ENCODE assay signal across 18 cellular contexts in genomic region chr5:97854871-97855762, GRCh38.
DNase-seq lines count a peak whose midpoint lies in the region; ATAC-seq, FAIRE-seq and TF ChIP-seq lines count a peak whose summit lies in the region.
"Had no signal": no experiment of that assay in that cellular context is flagged by ENCODE, and none has a peak within 500 bp of the region (broad histone marks: within the 10 kb centered on the region; RNA-seq: fewer than 3 reads in every experiment).

No MANE protein-coding gene starts in this region.

- WGBS in H1 (ENCODE audit: extremely low coverage in 1 of 2, insufficient coverage in 1 of 2, insufficient read length in 1 of 2, insufficient replicate concordance in 2 of 2, low coverage in 1 of 2, low lambda C conversion rate in 2 of 2, missing lambda C conversion rate in 1 of 2), 2 experiments: 92% methylated on average over 9 of the region's 9 CpGs; no CpG with 5 or more reads in 1 of the 2 experiments

- no peaks in the 10 kb centered on the region for H3K23me2 ChIP-seq in H1 (ENCODE audit: low read depth, low read length)

- TF ChIP-seq RAD21 in H1 (IDR thresholded peaks at IDR 0.05 in 1 of 2, conservative IDR thresholded peaks at IDR 0.05 in 1 of 2; ENCODE audit: low read depth in 2 of 2, low read length in 2 of 2): no peak

- H4K91ac ChIP-seq in H1 (replicated peaks; ENCODE audit: insufficient read length, low read length): no peak overlapping the region

- no peaks in the 10 kb centered on the region for H3K36me3 ChIP-seq in A673 (ENCODE audit: insufficient read depth, low read length, poor library complexity, severe bottlenecking)
- no peaks in the 10 kb centered on the region for H3K36me3 ChIP-seq in H1 (ENCODE audit: control insufficient read depth in 2 of 4, insufficient read depth in 4 of 4, low read length in 3 of 4)

- H3K27me3 Mint-ChIP-seq in natural killer cell treated with Interleukin-12 subunit alpha and Interleukin-12 subunit beta and Interleukin-15 and Interleukin-18, amount 100 ng/mL, for 72 hours: no peaks in the 10 kb centered on the region
- H3K27me3 Mint-ChIP-seq: activated CD4-positive, alpha-beta T cell treated with anti-CD3 and anti-CD28 coated beads, Interleukin-2, amount 10 ng/mL, durations not matched to agents 7 days and 5 days; stimulated activated naive CD8-positive, alpha-beta T cell treated with anti-CD3 and anti-CD28 coated beads, Interleukin-15, Interleukin-2, amounts not matched to agents 100 ng/mL and 50 ng/mL, for 24 hours had no signal

- H3K4me1 ChIP-seq in A673 (ENCODE audit: insufficient read depth, low read length, poor library complexity, severe bottlenecking) (no peaks in the 10 kb centered on the region), H1 (replicated peaks in 1 of 4; ENCODE audit: control insufficient read depth in 3 of 4, insufficient read depth in 4 of 4, low read length in 3 of 4) (no peaks in the 10 kb centered on the region)

- H4K5ac ChIP-seq in H1 (ENCODE audit: insufficient read length, low read depth, low read length): no peak overlapping the region

- no peak overlapping the region for H2BK120ac ChIP-seq in H1 (replicated peaks; ENCODE audit: low read depth, low read length)

- H3K4me3 ChIP-seq in A673 (ENCODE audit: low read depth, low read length, poor library complexity, severe bottlenecking) (no peak overlapping the region), H1 (ENCODE audit: extremely low read depth in 1 of 4, insufficient read depth in 2 of 4, low read depth in 3 of 4, low read length in 4 of 4) (no peak overlapping the region)
- H3K4me3 ChIP-seq: skin epidermis had no signal

- no peak overlapping the region for H3K4ac ChIP-seq in H1 (replicated peaks; ENCODE audit: insufficient read length, low read depth, low read length)

- no peak for ATAC-seq in GM21381 (IDR thresholded peaks at IDR 0.05; ENCODE audit: unreplicated experiment)
- no peak for ATAC-seq in natural killer cell treated with Interleukin-12 subunit alpha and Interleukin-12 subunit beta and Interleukin-15 and Interleukin-18, amount 100 ng/mL, for 72 hours

- peak; percentile 47 for DNase-seq in A673 (ENCODE audit: low spot score)
- peak; percentile 32 for DNase-seq in HTR-8/SVneo (ENCODE audit: insufficient read length, low spot score)
- peak in 1 of 2 experiments; percentile 7 for DNase-seq in H1 (ENCODE audit: low read depth in 1 of 2, low spot score in 2 of 2)
- DNase-seq in islet precursor cell: peak; percentile 89
- DNase-seq in DMS79 (lab: John Stamatoyannopoulos, UW): no peak
- DNase-seq in natural killer cell treated with Interleukin-12 subunit alpha and Interleukin-12 subunit beta and Interleukin-15 and Interleukin-18, amount 100 ng/mL, for 72 hours (ENCODE audit: low spot score): no peak
- DNase-seq in NCI-H82 treated with DMSO at 0.1 percent for 48 hours (lab: John Stamatoyannopoulos, UW; ENCODE audit: unreplicated experiment): no peak
- DNase-seq: activated CD4-positive, alpha-beta T cell treated with anti-CD3 and anti-CD28 coated beads, Interleukin-2, amount 10 ng/mL, durations not matched to agents 7 days and 5 days; activated T-cell treated with anti-CD3 and anti-CD28 coated beads, Interleukin-2, amount 50 U/mL, for 1 hour; Caco-2; NCI-H1417 treated with DMSO at 0.1 percent for 48 hours; NCI-H524; nucleus accumbens had no signal

- H3K27ac Mint-ChIP-seq in natural killer cell treated with Interleukin-12 subunit alpha and Interleukin-12 subunit beta and Interleukin-15 and Interleukin-18, amount 100 ng/mL, for 72 hours: no peak overlapping the region
- H3K27ac Mint-ChIP-seq: activated CD4-positive, alpha-beta T cell treated with anti-CD3 and anti-CD28 coated beads, Interleukin-2, amount 10 ng/mL, durations not matched to agents 7 days and 5 days; stimulated activated naive CD8-positive, alpha-beta T cell treated with anti-CD3 and anti-CD28 coated beads, Interleukin-15, Interleukin-2, amounts not matched to agents 100 ng/mL and 50 ng/mL, for 24 hours had no signal

- POLR2A ChIA-PET in A673 (lab: Charles Lee; ENCODE audit: low non-redundant PET) (no interaction called here), H1 (lab: Charles Lee; ENCODE audit: partially characterized antibody) (no interaction called here)

- no peaks in the 10 kb centered on the region for H4K20me1 ChIP-seq in H1 (replicated peaks in 1 of 2; ENCODE audit: control insufficient read depth in 1 of 2, insufficient read depth in 2 of 2, low read length in 2 of 2)

- H2BK5ac ChIP-seq in H1 (ENCODE audit: low read depth, low read length): no peak overlapping the region

- H3K27ac ChIP-seq in A673 (ENCODE audit: low read depth, low read length, poor library complexity, severe bottlenecking) (no peak overlapping the region), H1 (ENCODE audit: low read depth, low read length) (no peak overlapping the region)
- H3K27ac ChIP-seq: epithelial cell of prostate, skin epidermis had no signal

- H3K79me1 ChIP-seq in H1 (ENCODE audit: low read depth, low read length): no peaks in the 10 kb centered on the region

- TF ChIP-seq POLR2A in H1 (IDR thresholded peaks at IDR 0.05; ENCODE audit: control extremely low read depth in 1 of 2, low read depth in 2 of 2, low read length in 2 of 2): no peak

- H3K18ac ChIP-seq in H1 (ENCODE audit: extremely low read depth, low read length): no peak overlapping the region

- H2AFZ ChIP-seq in H1 (ENCODE audit: low read length): peak overlapping the region; percentile 44; the same call in 1 of the 2 replicates

- no peaks in the 10 kb centered on the region for H3K4me1 Mint-ChIP-seq in natural killer cell treated with Interleukin-12 subunit alpha and Interleukin-12 subunit beta and Interleukin-15 and Interleukin-18, amount 100 ng/mL, for 72 hours (ENCODE audit: low read depth in 2 of 2)
- H3K4me1 Mint-ChIP-seq: activated CD4-positive, alpha-beta T cell treated with anti-CD3 and anti-CD28 coated beads, Interleukin-2, amount 10 ng/mL, durations not matched to agents 7 days and 5 days had no signal

- H2BK20ac ChIP-seq in H1 (ENCODE audit: low read length): no peak overlapping the region

- FAIRE-seq in HTR-8/SVneo (lab: Jason Lieb, UNC) (peak; percentile 13), H1 (lab: Jason Lieb, UNC) (no peak)
- FAIRE-seq: colon had no signal

- no peak overlapping the region for H3K23ac ChIP-seq in H1 (ENCODE audit: insufficient read length)

- no peak overlapping the region for H3K56ac ChIP-seq in H1 (replicated peaks; ENCODE audit: insufficient read length, low read depth, low read length)

- no peak overlapping the region for H3K14ac ChIP-seq in H1 (ENCODE audit: insufficient read length)

- H4K8ac ChIP-seq in H1 (ENCODE audit: extremely low read depth, insufficient read depth, low read length): no peak overlapping the region

- no peak overlapping the region for H2BK15ac ChIP-seq in H1 (ENCODE audit: low read length)

- no peak overlapping the region for H3K9ac ChIP-seq in H1 (replicated peaks in 1 of 4; ENCODE audit: extremely low read depth in 1 of 4, low read depth in 3 of 4, low read length in 3 of 4)

- H3K9me3 ChIP-seq in A673 (ENCODE audit: low read depth, low read length, poor library complexity, severe bottlenecking) (peaks cover 3% of the 10 kb centered on the region), H1 (ENCODE audit: insufficient read depth in 2 of 2, low read depth in 1 of 2, low read length in 1 of 2) (no peaks in the 10 kb centered on the region; a peak in 1 of 4 replicates)
- H3K9me3 ChIP-seq: Caco-2 had no signal

- CTCF ChIA-PET in A673 (lab: Charles Lee): interaction anchor here (0.5 kb wide), 1 partner anchor 858 kb away, joined by 3 read pairs; no protein-coding TSS in a partner anchor
- CTCF ChIA-PET in H1 (lab: Charles Lee; ENCODE audit: partially characterized antibody): interaction anchor here (0.6 to 1.6 kb wide), 3 partner anchors 11 to 38 kb away, joined by 3 to 5 read pairs (median 4); no protein-coding TSS in a partner anchor

- no peak overlapping the region for H3K4me2 ChIP-seq in H1 (ENCODE audit: insufficient read depth in 1 of 2, low read depth in 2 of 2, low read length in 2 of 2)

- TF ChIP-seq CTCF in A673 (conservative IDR thresholded peaks at IDR 0.05; ENCODE audit: low read depth, low read length) (no peak), H1 (IDR thresholded peaks at IDR 0.05; ENCODE audit: control extremely low read depth in 1 of 3, insufficient read depth in 1 of 3, low read depth in 1 of 3, low read length in 3 of 3) (no peak)

- intact Hi-C loops in A673 (cut with micrococcal nuclease; ENCODE audit: unreplicated experiment): no loop called here

- H3K79me2 ChIP-seq in H1 (ENCODE audit: control insufficient read depth in 1 of 2, insufficient read depth in 2 of 2, low read length in 2 of 2): no peaks in the 10 kb centered on the region

- H3K4me3 Mint-ChIP-seq in natural killer cell treated with Interleukin-12 subunit alpha and Interleukin-12 subunit beta and Interleukin-15 and Interleukin-18, amount 100 ng/mL, for 72 hours: no peak overlapping the region
- H3K4me3 Mint-ChIP-seq: activated CD4-positive, alpha-beta T cell treated with anti-CD3 and anti-CD28 coated beads, Interleukin-2, amount 10 ng/mL, durations not matched to agents 7 days and 5 days; stimulated activated naive CD8-positive, alpha-beta T cell treated with anti-CD3 and anti-CD28 coated beads, Interleukin-15, Interleukin-2, amounts not matched to agents 100 ng/mL and 50 ng/mL, for 24 hours had no signal

- H3K27me3 ChIP-seq in A673 (replicated peaks; ENCODE audit: insufficient read depth, low read depth, low read length, poor library complexity) (no peaks in the 10 kb centered on the region), H1 (replicated peaks in 1 of 4; ENCODE audit: control insufficient read depth in 3 of 4, extremely low read depth in 1 of 4, insufficient read depth in 3 of 4, low read length in 3 of 4) (no peaks in the 10 kb centered on the region)

- TF ChIP-seq EP300 in H1 (IDR thresholded peaks at IDR 0.05; ENCODE audit: borderline replicate concordance in 1 of 2, low read depth in 2 of 2, low read length in 2 of 2): no peak

- no TSS peak for BruUV-seq in A673 (replicated peaks; lab: Mats Ljungman, UMichigan)

- no peak overlapping the region for H2AK5ac ChIP-seq in H1 (ENCODE audit: low read depth, low read length)

- H2BK12ac ChIP-seq in H1 (ENCODE audit: low read depth, low read length): no peak overlapping the region

- peaks cover 24% of the 10 kb centered on the region for H3K9me3 Mint-ChIP-seq in natural killer cell treated with Interleukin-12 subunit alpha and Interleukin-12 subunit beta and Interleukin-15 and Interleukin-18, amount 100 ng/mL, for 72 hours

- H3K36me3 Mint-ChIP-seq in natural killer cell treated with Interleukin-12 subunit alpha and Interleukin-12 subunit beta and Interleukin-15 and Interleukin-18, amount 100 ng/mL, for 72 hours: peaks cover 4% of the 10 kb centered on the region

TF ChIP-seq in H1, 55 proteins besides CTCF, POLR2A, EP300 and RAD21 (continues in another document):
- TF ChIP-seq CEBPB (IDR thresholded peaks at IDR 0.05; ENCODE audit: low read depth, low read length) (no peak), SAP30 (IDR thresholded peaks at IDR 0.05; ENCODE audit: insufficient read depth, insufficient replicate concordance, low read length) (no peak), TBP (IDR thresholded peaks at IDR 0.05; ENCODE audit: low read depth, low read length) (no peak), SUZ12 (IDR thresholded peaks at IDR 0.05; ENCODE audit: low read length) (no peak)

Comparison
In these comparisons a context has a peak if more than half of its experiments do, and no peak if none do; other contexts are left out.
1. DNase-seq: peak in A673 (single experiment), HTR-8/SVneo (single experiment) and islet precursor cell (single experiment); none in DMS79 (single experiment), natural killer cell treated with Interleukin-12 subunit alpha and Interleukin-12 subunit beta and Interleukin-15 and Interleukin-18, amount 100 ng/mL, for 72 hours (single experiment) and NCI-H82 treated with DMSO at 0.1 percent for 48 hours (single experiment).